Comparison of ENCODE assay signal across 15 cellular contexts in the genomic region with DNA sequence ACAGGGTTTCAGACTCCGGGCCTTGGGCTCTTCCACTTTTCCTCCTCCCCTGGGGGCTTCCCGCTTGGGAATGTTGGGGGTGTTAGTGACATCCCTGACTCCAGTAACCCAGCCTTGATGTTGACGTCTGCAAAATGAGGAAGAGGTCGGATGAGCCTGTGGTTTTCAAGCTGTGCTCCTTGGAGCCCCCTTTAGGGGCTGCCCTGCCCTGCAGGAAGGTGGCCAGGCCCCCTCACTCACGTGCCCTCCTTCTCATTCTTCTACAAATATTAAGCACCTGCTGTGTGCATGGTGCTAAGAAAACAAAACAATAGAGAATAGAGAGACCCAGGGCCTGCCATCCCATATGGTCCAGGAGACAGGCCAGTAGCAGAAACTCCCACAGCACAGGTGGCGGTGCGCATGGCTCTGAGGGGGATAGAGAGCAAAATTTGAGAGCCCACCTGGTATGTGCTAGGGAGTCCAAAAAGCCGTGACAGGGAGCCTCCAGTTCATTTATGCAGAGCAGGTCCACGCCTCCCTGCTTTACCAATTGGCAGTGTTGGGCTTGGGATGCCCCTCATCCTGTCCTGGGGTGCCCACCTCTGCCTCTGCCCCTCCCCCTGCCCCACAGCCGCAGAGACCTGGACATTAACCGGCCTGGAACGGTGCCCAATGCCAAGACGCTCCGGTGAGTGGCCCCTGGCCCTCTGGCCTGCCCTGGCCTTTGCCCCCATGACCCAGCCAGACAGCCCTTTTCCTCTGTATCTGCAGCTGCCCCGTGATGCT. TPM values are rescaled to one million over a fixed set of nuclear protein-coding genes. Genes with fewer than 3 reads are reported as not detected.
A peak's percentile ranks its signal among the peaks of the same experiment; 100 is the strongest.
DNase-seq lines count a peak whose midpoint lies in the region; ATAC-seq and TF ChIP-seq lines count a peak whose summit lies in the region.
"Had no signal": no experiment of that assay in that cellular context is flagged by ENCODE, and none has a peak within 500 bp of the region (broad histone marks: within the 10 kb centered on the region; RNA-seq: fewer than 3 reads in every experiment).

No MANE protein-coding gene starts in this region.

- no peak overlapping the region for H3K4me2 ChIP-seq in OCI-LY3 (ENCODE audit: low read length)
- H3K4me2 ChIP-seq: SK-N-SH had no signal

- H3K4me1 ChIP-seq in heart right ventricle (peaks cover 0 to 13% (median 0%) of the 10 kb centered on the region in 9 donors), OCI-LY3 (ENCODE audit: low read length) (no peaks in the 10 kb centered on the region), testis (no peaks in the 10 kb centered on the region)

- H3K79me2 ChIP-seq in OCI-LY3 (ENCODE audit: low read length) = no peaks in the 10 kb centered on the region

- no peak overlapping the region for H3K4me3 ChIP-seq in heart right ventricle
- H3K4me3 ChIP-seq in OCI-LY3 (ENCODE audit: low read length) = no peak overlapping the region
- no peak overlapping the region for H3K4me3 ChIP-seq in testis
- H3K4me3 ChIP-seq: lung had no signal

- H2AFZ ChIP-seq in OCI-LY3 (ENCODE audit: low read depth, low read length) = no peak overlapping the region

- WGBS in heart right ventricle, 2 donors = 78 to 82% methylated on average over 15 of the region's 15 CpGs
- 73 to 79% methylated on average over 10 to 15 of the region's 15 CpGs for WGBS in testis, 2 donors

- POLR2A ChIA-PET in RWPE1 (lab: Yijun Ruan, JAX; ENCODE audit: low non-redundant PET) = no interaction called here
- POLR2A ChIA-PET in GM10248 (lab: Yijun Ruan, JAX) = no interaction called here

- H4K20me1 ChIP-seq in OCI-LY3 (ENCODE audit: insufficient read depth, low read length) = no peaks in the 10 kb centered on the region

- CTCF ChIA-PET in RWPE1 (lab: Yijun Ruan, JAX) (interaction anchor here (0.6 kb wide), 1 partner anchor 203 kb away, joined by 3 read pairs; no protein-coding TSS in a partner anchor), GM10248 (lab: Yijun Ruan, JAX) (interaction anchor here (1.8 kb wide), 1 partner anchor 154 kb away, joined by 6 read pairs; no protein-coding TSS in a partner anchor)

- intact Hi-C loops in cardiac septum (cut with DNase I) (no loop called here), heart right ventricle (cut with DNase I) (loop anchor here in 1 of 10 donors (10.0 kb wide), 1 partner anchor 147 kb away; no protein-coding TSS in a partner anchor), testis (cut with DNase I; ENCODE audit: low total_unique reads) (no loop called here)

- DNase-seq in cardiac septum (ENCODE audit: low spot score) (peak; percentile 71), heart right ventricle (no peak), left lobe of liver (ENCODE audit: low spot score) (no peak), testis (peak; percentile 11), RWPE1 (ENCODE audit: low spot score) (no peak), GM10248 (ENCODE audit: extremely low spot score) (no peak), SW 1271 (lab: John Stamatoyannopoulos, UW) (no peak)
- DNase-seq: activated gamma-delta T cell, amygdala, cerebellar nuclear complex, COR-L47, natural killer cell had no signal

- no peak for ATAC-seq in heart right ventricle
- ATAC-seq in left lobe of liver = peak; percentile 29
- ATAC-seq: natural killer cell had no signal

- TF ChIP-seq POLR2A in testis (IDR thresholded peaks at IDR 0.05) = no peak

- no peak overlapping the region for H3K9ac ChIP-seq in OCI-LY3 (ENCODE audit: low read length)
- H3K9ac ChIP-seq: SK-N-SH had no signal

- H3K27me3 ChIP-seq in heart right ventricle (no peaks in the 10 kb centered on the region), OCI-LY3 (ENCODE audit: low read depth, low read length) (no peaks in the 10 kb centered on the region), testis (no peaks in the 10 kb centered on the region)

- TF ChIP-seq CTCF in heart right ventricle (IDR thresholded peaks at IDR 0.05) (no peak), OCI-LY3 (IDR thresholded peaks at IDR 0.05; ENCODE audit: low read depth, low read length) (0 out of 2 replicates have a peak, but pooled peaks have one; percentile 2), testis (IDR thresholded peaks at IDR 0.05) (no peak), RWPE1 (conservative IDR thresholded peaks at IDR 0.05; ENCODE audit: low read depth) (no peak), GM10248 (IDR thresholded peaks at IDR 0.05; ENCODE audit: control extremely low read depth, extremely low read depth, low read depth, missing control alignments) (no peak)

- peaks cover 0 to 91% (median 12%) of the 10 kb centered on the region in 9 donors for H3K36me3 ChIP-seq in heart right ventricle
- H3K36me3 ChIP-seq in OCI-LY3 (replicated peaks; ENCODE audit: low read depth, low read length) = no peaks in the 10 kb centered on the region
- H3K36me3 ChIP-seq in testis (ENCODE audit: low read depth, missing control alignments) = no peaks in the 10 kb centered on the region

- H3K9me3 ChIP-seq in heart right ventricle (no peaks in the 10 kb centered on the region), OCI-LY3 (ENCODE audit: insufficient read depth, low read length) (no peaks in the 10 kb centered on the region), testis (no peaks in the 10 kb centered on the region)
- H3K9me3 ChIP-seq: SK-N-SH had no signal

- no peak overlapping the region for H3K27ac ChIP-seq in heart right ventricle
- H3K27ac ChIP-seq in OCI-LY3 (ENCODE audit: low read length) = no peak overlapping the region
- H3K27ac ChIP-seq in testis = no peak overlapping the region
- no peak overlapping the region for H3K27ac ChIP-seq in RWPE1

RNA-seq across cellular contexts. Expression of a gene that starts 7.4 kb away (rescaled TPM):
- total RNA-seq in cardiac septum (607 TPM), heart right ventricle (100 to 1,000 TPM; 336 to 821 (median 630) TPM), left lobe of liver (2.4 TPM), testis (100 to 1,000 TPM; 375 to 444 TPM)
- polyA plus RNA-seq in heart right ventricle (100 to 1,000 TPM; 286 to 507 TPM), testis (ENCODE audit: insufficient read depth, low read depth, low replicate concordance) (142 TPM)
- total RNA-seq: natural killer cell had no signal

RNA-seq across cellular contexts. Expression of a gene that starts 7.9 kb away (rescaled TPM):
- total RNA-seq in cardiac septum (12.4 TPM), heart right ventricle (10 to 100 TPM in 8 of 10 donors, 1 to 10 TPM in 2; 8.9 to 16.0 (median 11.8) TPM), left lobe of liver (13.5 TPM), testis (10 to 100 TPM; 71.2 to 77.5 TPM)
- polyA plus RNA-seq in heart right ventricle (10 to 100 TPM; 11.8 to 18.9 TPM), testis (ENCODE audit: insufficient read depth, low read depth, low replicate concordance) (21.6 TPM)

Comparison
In these comparisons a context has a peak if more than half of its experiments do, and no peak if none do; other contexts are left out.
1. DNase-seq: peak in cardiac septum (single experiment) and testis (single experiment); none in heart right ventricle (0 of 2), left lobe of liver (single experiment), RWPE1 (single experiment), GM10248 (single experiment) and SW 1271 (0 of 2).
2. RNA of a gene that starts 7.4 kb away (total RNA-seq): 336 to 821 TPM in heart right ventricle, 607 TPM in cardiac septum (single experiment) and 375 to 444 TPM in testis; 2.4 TPM in left lobe of liver (single experiment); every median in the first group is over 100 times any median in the second.